In genomic region chr11:129974237-129974636, GRCh38 we compare ENCODE assay signal across 1 cellular context.
TF ChIP-seq lines count a peak whose summit lies in the region.

No MANE protein-coding gene starts in this region.

TF ChIP-seq in WTC11, 78 proteins besides CTCF, POLR2A, EP300 and RAD21 (continued from another document):
- no peak for TF ChIP-seq USF2 (CRISPR knock-in tag; IDR thresholded peaks at IDR 0.05)
- TF ChIP-seq SP1 (CRISPR knock-in tag; conservative IDR thresholded peaks at IDR 0.05): no peak
- no peak for TF ChIP-seq NR1H2 (CRISPR knock-in tag; IDR thresholded peaks at IDR 0.05)
- TF ChIP-seq MAX (CRISPR knock-in tag; IDR thresholded peaks at IDR 0.05): no peak
- TF ChIP-seq IRF2 (CRISPR knock-in tag; IDR thresholded peaks at IDR 0.05; ENCODE audit: borderline replicate concordance, low read depth): no peak
- TF ChIP-seq CBFB (CRISPR knock-in tag; IDR thresholded peaks at IDR 0.05; ENCODE audit: low read depth): no peak
- TF ChIP-seq MYBL2 (CRISPR knock-in tag; IDR thresholded peaks at IDR 0.05): no peak
- no peak for TF ChIP-seq ZBTB21 (CRISPR knock-in tag; IDR thresholded peaks at IDR 0.05; ENCODE audit: borderline replicate concordance)
- TF ChIP-seq TEAD1 (CRISPR knock-in tag; IDR thresholded peaks at IDR 0.05): no peak
